ENCODE assay signal across 8 cellular contexts in the genomic region with DNA sequence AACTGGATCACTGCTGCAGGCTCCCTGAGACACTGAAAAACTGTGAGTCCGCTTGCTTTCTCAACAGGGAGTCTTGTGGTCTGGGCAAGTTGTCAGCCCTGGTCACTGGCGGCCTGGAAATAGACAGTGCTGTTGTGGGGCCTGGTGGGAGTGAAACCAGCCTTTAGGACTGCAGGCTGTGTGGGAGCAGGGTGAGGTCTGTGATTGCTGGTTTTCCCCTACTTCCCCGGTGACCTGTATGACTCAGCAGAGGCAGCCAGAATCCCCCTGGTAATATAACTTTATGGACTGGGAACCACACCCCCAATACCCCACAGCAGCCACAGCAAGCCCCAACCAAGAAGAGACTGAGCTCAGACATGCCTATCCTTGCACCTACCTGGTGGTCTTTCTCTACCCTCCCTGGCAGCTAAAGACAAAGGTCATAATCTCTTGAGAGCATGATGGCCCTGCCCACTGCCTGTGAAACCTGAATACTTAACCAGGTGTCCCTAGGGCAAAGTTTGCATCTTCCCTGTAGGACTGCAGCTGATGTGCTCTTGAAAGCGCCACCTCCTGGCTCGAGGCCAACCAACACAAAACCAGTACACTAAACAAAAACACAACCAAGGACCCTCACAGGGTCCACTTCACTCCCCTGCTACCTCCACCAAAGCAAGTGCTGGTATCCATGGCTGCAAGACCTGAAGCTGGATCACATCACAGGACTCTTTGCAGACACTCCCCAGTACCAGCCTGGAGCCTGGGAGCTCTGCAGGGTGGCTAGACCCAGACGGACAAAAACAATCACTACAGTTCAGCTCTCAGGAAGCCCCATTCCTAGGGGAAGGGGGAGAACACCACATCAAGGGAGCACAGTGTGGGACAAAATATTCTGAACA. TPM values are rescaled to one million over a fixed set of nuclear protein-coding genes. Genes with fewer than 3 reads are reported as not detected.
A peak's percentile ranks its signal among the peaks of the same experiment; 100 is the strongest.
DNase-seq lines count a peak whose midpoint lies in the region; ATAC-seq and TF ChIP-seq lines count a peak whose summit lies in the region.
"Had no signal": no experiment of that assay in that cellular context is flagged by ENCODE, and none has a peak within 500 bp of the region (broad histone marks: within the 10 kb centered on the region; RNA-seq: fewer than 3 reads in every experiment).

No MANE protein-coding gene starts in this region.

- H3K4me1 ChIP-seq in Loucy (ENCODE audit: insufficient read depth, low read length, poor library complexity, severe bottlenecking) (peaks cover 7% of the 10 kb centered on the region), A673 (ENCODE audit: insufficient read depth, low read length, poor library complexity, severe bottlenecking) (no peaks in the 10 kb centered on the region)

- H3K4me3 ChIP-seq in Loucy (ENCODE audit: low read length, poor library complexity, severe bottlenecking), result no peak overlapping the region
- H3K4me3 ChIP-seq in choroid plexus epithelial cell (ENCODE audit: low read depth, low read length), result no peak overlapping the region
- H3K4me3 ChIP-seq in A673 (ENCODE audit: low read depth, low read length, poor library complexity, severe bottlenecking), result no peak overlapping the region

- H4K20me1 ChIP-seq in Loucy (ENCODE audit: insufficient read depth, low read length, poor library complexity, severe bottlenecking), result no peaks in the 10 kb centered on the region

- CTCF ChIA-PET in A673 (lab: Charles Lee), result no interaction called here

- DNase-seq in H4 (ENCODE audit: low spot score) (peak; percentile 45), choroid plexus epithelial cell (ENCODE audit: low read depth) (peak; percentile 95), CD14-positive monocyte (ENCODE audit: low spot score) (no peak), A673 (ENCODE audit: low spot score) (no peak)
- DNase-seq in activated naive CD4-positive, alpha-beta T cell treated with anti-CD3 and anti-CD28 coated beads, Interleukin-2, amount 50 U/mL, for 16 hours, result no peak

- no peaks in the 10 kb centered on the region for H3K79me2 ChIP-seq in Loucy (ENCODE audit: insufficient read depth, low read length)

- no peaks in the 10 kb centered on the region for H3K9me2 ChIP-seq in Loucy (replicated peaks; ENCODE audit: low read depth, low read length)

- H3K27ac ChIP-seq in A673 (ENCODE audit: low read depth, low read length, poor library complexity, severe bottlenecking), result no peak overlapping the region

- POLR2A ChIA-PET in A673 (lab: Charles Lee; ENCODE audit: low non-redundant PET), result no interaction called here

- H3K4me1 Mint-ChIP-seq in CD14-positive monocyte, result no peaks in the 10 kb centered on the region
- H3K4me1 Mint-ChIP-seq: memory B cell had no signal

- no peak overlapping the region for H3K9ac ChIP-seq in Loucy (ENCODE audit: low read depth, low read length, poor library complexity, severe bottlenecking)

- no peak overlapping the region for H3K4me3 Mint-ChIP-seq in CD14-positive monocyte
- H3K4me3 Mint-ChIP-seq: memory B cell had no signal

- peaks cover 0 to 2% (median 0%) of the 10 kb centered on the region in 7 donors for H3K9me3 Mint-ChIP-seq in CD14-positive monocyte
- H3K9me3 Mint-ChIP-seq: memory B cell had no signal

- H3F3A ChIP-seq in Loucy (ENCODE audit: low read depth), result no peaks in the 10 kb centered on the region

- no peaks in the 10 kb centered on the region for H3K36me3 Mint-ChIP-seq in CD14-positive monocyte
- H3K36me3 Mint-ChIP-seq: memory B cell had no signal

- 0 out of 2 replicates have a peak overlapping the region, but pooled peaks have one; percentile 45 for H2AFZ ChIP-seq in Loucy (ENCODE audit: low read length)

- peak overlapping the region in 1 of 7 donors; percentile 11 for H3K27ac Mint-ChIP-seq in CD14-positive monocyte
- H3K27ac Mint-ChIP-seq: memory B cell had no signal

- intact Hi-C loops in CD14-positive monocyte (cut with micrococcal nuclease), result no loop called here
- intact Hi-C loops in A673 (cut with micrococcal nuclease; ENCODE audit: unreplicated experiment), result no loop called here

- BruUV-seq in A673 (replicated peaks; lab: Mats Ljungman, UMichigan), result no TSS peak

- peak overlapping the region; percentile 13 for H3K4me2 ChIP-seq in Loucy (ENCODE audit: low read depth, low read length, poor library complexity, severe bottlenecking)

- no peaks in the 10 kb centered on the region for H3K36me3 ChIP-seq in Loucy (ENCODE audit: insufficient read depth, low read length)
- H3K36me3 ChIP-seq in A673 (ENCODE audit: insufficient read depth, low read length, poor library complexity, severe bottlenecking), result no peaks in the 10 kb centered on the region

- H3K27me3 ChIP-seq in Loucy (ENCODE audit: insufficient read depth, low read length, poor library complexity, severe bottlenecking), result no peaks in the 10 kb centered on the region
- no peaks in the 10 kb centered on the region for H3K27me3 ChIP-seq in A673 (replicated peaks; ENCODE audit: insufficient read depth, low read depth, low read length, poor library complexity)

- no peaks in the 10 kb centered on the region for H3K27me3 Mint-ChIP-seq in CD14-positive monocyte (ENCODE audit: low read depth in 3 of 3)
- H3K27me3 Mint-ChIP-seq: memory B cell had no signal

- TF ChIP-seq CTCF in Loucy (conservative IDR thresholded peaks at IDR 0.05; ENCODE audit: low read length) (peak; percentile 61), choroid plexus epithelial cell (conservative IDR thresholded peaks at IDR 0.05; ENCODE audit: low read depth, low read length) (no peak), CD14-positive monocyte (IDR thresholded peaks at IDR 0.05) (no peak), A673 (conservative IDR thresholded peaks at IDR 0.05; ENCODE audit: low read depth, low read length) (no peak)

- no peaks in the 10 kb centered on the region for H3K9me3 ChIP-seq in Loucy (ENCODE audit: insufficient read depth, low read depth, low read length)
- no peaks in the 10 kb centered on the region for H3K9me3 ChIP-seq in A673 (ENCODE audit: low read depth, low read length, poor library complexity, severe bottlenecking)

- peak; percentile 95 for ATAC-seq in GM18520 (IDR thresholded peaks at IDR 0.05; ENCODE audit: unreplicated experiment)

RNA-seq across cellular contexts. Expression of a gene that starts 7.2 kb away (rescaled TPM):
- total RNA-seq in H4 (2014; rRNA removed; shearing (Covaris generic)), result 9.1 and 15.0 TPM in 2 replicates
- polyA plus RNA-seq in CD14-positive monocyte, result under 1 TPM in 1 of 2 donors, not detected in 1; 0.17 TPM
- total RNA-seq in A673 (2021), result 6.9 and 7.1 TPM in 2 replicates

RNA-seq across cellular contexts. Expression of a gene that starts 50.5 kb away (rescaled TPM):
- 77.7 and 87.3 TPM in 2 replicates for total RNA-seq in H4 (2014; rRNA removed; shearing (Covaris generic))
- polyA plus RNA-seq in CD14-positive monocyte, result 1 to 10 TPM; 6.7 to 7.3 TPM
- 80.0 and 81.6 TPM in 2 replicates for total RNA-seq in A673 (2021)

RNA-seq across cellular contexts. Expression of a gene that starts 50.7 kb away (rescaled TPM):
- 15.4 and 38.4 TPM in 2 replicates for total RNA-seq in H4 (2014; rRNA removed; shearing (Covaris generic))
- polyA plus RNA-seq in CD14-positive monocyte, result 10 to 100 TPM; 26.2 to 36.3 TPM
- total RNA-seq in A673 (2021), result 29.6 and 30.7 TPM in 2 replicates

Comparison
In these comparisons a context has a peak if more than half of its experiments do, and no peak if none do; other contexts are left out.
1. DNase-seq: peak in H4 (single experiment) and choroid plexus epithelial cell (single experiment); none in CD14-positive monocyte (single experiment), activated naive CD4-positive, alpha-beta T cell treated with anti-CD3 and anti-CD28 coated beads, Interleukin-2, amount 50 U/mL, for 16 hours (single experiment) and A673 (single experiment).